Comparison of ENCODE assay signal across 8 cellular contexts in the genomic region with DNA sequence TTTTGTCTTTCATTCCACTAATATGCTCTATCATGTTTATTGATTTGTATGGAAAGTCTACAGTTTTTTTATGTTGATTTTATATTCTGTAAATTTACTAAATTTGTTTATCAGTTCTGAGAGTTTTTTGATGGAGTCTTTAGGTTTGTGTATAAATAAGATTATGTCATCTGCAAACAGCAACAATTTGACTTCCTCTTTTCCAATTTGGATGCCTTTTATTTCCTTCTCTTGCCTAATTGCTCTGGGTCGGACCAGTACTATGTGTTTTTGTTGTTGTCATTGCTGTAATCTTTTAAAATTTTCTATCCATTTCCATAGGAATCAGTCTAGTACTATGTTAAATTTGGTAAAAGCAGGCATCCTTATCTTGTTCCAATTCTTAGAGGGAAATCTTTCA. TPM values are rescaled to one million over a fixed set of nuclear protein-coding genes. Genes with fewer than 3 reads are reported as not detected.
"Had no signal": no experiment of that assay in that cellular context is flagged by ENCODE, and none has a peak within 500 bp of the region (broad histone marks: within the 10 kb centered on the region; RNA-seq: fewer than 3 reads in every experiment).

No MANE protein-coding gene starts in this region.

- ATAC-seq: GM23338 had no signal

- FAIRE-seq: H1, H54, HTR-8/SVneo had no signal

- H3K4me2 ChIP-seq: GM23338 had no signal

- DNase-seq: H9, HCEC 1CT, IMR-90, KBM-7 had no signal

- H3K4me3 ChIP-seq: GM23338 had no signal

- H2AFZ ChIP-seq: GM23338 had no signal

RNA-seq across cellular contexts. Expression of a gene that starts 46.0 kb away (rescaled TPM):
- total RNA-seq: IMR-90 had no signal
- polyA plus RNA-seq: IMR-90 had no signal
